1 cellular context compared by ENCODE assay signal in the genomic region with DNA sequence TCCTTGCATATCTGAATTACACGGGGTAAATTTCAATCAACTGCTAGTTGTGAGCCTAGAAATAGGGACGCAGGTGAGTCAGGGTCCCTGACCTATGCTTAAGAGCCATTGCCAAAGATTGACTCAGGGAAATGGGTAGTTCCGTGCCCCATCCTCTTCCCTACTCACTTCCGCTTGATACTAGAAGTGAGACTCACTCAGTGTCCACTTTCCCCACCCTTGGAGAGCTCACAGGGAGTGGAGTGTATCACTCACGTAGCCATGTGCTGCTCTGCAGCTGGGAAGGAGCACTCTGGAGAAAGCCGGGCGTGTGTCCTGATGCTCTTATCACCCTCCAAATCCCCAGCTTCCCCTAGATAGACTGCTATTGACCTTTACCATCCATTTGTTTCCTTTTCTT.
TF ChIP-seq lines count a peak whose summit lies in the region.

No MANE protein-coding gene starts in this region.

TF ChIP-seq in GM23338, 12 proteins besides CTCF, POLR2A, EP300 and RAD21:
- TF ChIP-seq, protein P1, sequence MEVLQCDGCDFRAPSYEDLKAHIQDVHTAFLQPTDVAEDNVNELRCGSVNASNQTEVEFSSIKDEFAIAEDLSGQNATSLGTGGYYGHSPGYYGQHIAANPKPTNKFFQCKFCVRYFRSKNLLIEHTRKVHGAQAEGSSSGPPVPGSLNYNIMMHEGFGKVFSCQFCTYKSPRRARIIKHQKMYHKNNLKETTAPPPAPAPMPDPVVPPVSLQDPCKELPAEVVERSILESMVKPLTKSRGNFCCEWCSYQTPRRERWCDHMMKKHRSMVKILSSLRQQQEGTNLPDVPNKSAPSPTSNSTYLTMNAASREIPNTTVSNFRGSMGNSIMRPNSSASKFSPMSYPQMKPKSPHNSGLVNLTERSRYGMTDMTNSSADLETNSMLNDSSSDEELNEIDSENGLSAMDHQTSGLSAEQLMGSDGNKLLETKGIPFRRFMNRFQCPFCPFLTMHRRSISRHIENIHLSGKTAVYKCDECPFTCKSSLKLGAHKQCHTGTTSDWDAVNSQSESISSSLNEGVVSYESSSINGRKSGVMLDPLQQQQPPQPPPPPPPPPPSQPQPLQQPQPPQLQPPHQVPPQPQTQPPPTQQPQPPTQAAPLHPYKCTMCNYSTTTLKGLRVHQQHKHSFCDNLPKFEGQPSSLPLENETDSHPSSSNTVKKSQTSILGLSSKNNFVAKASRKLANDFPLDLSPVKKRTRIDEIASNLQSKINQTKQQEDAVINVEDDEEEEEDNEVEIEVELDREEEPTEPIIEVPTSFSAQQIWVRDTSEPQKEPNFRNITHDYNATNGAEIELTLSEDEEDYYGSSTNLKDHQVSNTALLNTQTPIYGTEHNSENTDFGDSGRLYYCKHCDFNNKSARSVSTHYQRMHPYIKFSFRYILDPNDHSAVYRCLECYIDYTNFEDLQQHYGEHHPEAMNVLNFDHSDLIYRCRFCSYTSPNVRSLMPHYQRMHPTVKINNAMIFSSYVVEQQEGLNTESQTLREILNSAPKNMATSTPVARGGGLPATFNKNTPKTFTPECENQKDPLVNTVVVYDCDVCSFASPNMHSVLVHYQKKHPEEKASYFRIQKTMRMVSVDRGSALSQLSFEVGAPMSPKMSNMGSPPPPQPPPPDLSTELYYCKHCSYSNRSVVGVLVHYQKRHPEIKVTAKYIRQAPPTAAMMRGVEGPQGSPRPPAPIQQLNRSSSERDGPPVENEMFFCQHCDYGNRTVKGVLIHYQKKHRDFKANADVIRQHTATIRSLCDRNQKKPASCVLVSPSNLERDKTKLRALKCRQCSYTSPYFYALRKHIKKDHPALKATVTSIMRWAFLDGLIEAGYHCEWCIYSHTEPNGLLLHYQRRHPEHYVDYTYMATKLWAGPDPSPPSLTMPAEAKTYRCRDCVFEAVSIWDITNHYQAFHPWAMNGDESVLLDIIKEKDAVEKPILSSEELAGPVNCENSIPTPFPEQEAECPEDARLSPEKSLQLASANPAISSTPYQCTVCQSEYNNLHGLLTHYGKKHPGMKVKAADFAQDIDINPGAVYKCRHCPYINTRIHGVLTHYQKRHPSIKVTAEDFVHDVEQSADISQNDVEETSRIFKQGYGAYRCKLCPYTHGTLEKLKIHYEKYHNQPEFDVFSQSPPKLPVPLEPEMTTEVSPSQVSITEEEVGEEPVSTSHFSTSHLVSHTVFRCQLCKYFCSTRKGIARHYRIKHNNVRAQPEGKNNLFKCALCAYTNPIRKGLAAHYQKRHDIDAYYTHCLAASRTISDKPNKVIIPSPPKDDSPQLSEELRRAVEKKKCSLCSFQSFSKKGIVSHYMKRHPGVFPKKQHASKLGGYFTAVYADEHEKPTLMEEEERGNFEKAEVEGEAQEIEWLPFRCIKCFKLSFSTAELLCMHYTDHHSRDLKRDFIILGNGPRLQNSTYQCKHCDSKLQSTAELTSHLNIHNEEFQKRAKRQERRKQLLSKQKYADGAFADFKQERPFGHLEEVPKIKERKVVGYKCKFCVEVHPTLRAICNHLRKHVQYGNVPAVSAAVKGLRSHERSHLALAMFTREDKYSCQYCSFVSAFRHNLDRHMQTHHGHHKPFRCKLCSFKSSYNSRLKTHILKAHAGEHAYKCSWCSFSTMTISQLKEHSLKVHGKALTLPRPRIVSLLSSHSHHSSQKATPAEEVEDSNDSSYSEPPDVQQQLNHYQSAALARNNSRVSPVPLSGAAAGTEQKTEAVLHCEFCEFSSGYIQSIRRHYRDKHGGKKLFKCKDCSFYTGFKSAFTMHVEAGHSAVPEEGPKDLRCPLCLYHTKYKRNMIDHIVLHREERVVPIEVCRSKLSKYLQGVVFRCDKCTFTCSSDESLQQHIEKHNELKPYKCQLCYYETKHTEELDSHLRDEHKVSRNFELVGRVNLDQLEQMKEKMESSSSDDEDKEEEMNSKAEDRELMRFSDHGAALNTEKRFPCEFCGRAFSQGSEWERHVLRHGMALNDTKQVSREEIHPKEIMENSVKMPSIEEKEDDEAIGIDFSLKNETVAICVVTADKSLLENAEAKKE (CRISPR knock-in tag; IDR thresholded peaks at IDR 0.05): no peak
- TF ChIP-seq POLR2AphosphoS5 (IDR thresholded peaks at IDR 0.05; ENCODE audit: low read depth) (no peak), STAT1 (IDR thresholded peaks at IDR 0.05; ENCODE audit: unreplicated experiment) (no peak), EZH2 (IDR thresholded peaks at IDR 0.05; ENCODE audit: low read depth, unreplicated experiment) (no peak), JUNB (IDR thresholded peaks at IDR 0.05; ENCODE audit: unreplicated experiment) (no peak), CREB1 (CRISPR knock-in tag; IDR thresholded peaks at IDR 0.05; ENCODE audit: low read depth) (no peak), ZNF331 (CRISPR knock-in tag; IDR thresholded peaks at IDR 0.05; ENCODE audit: low read depth) (no peak), EZH2phosphoT487 (IDR thresholded peaks at IDR 0.05; ENCODE audit: unreplicated experiment) (no peak), ZNF114 (CRISPR knock-in tag; IDR thresholded peaks at IDR 0.05) (no peak), NANOG (IDR thresholded peaks at IDR 0.05; ENCODE audit: borderline replicate concordance) (no peak)
- TF ChIP-seq, protein P2, sequence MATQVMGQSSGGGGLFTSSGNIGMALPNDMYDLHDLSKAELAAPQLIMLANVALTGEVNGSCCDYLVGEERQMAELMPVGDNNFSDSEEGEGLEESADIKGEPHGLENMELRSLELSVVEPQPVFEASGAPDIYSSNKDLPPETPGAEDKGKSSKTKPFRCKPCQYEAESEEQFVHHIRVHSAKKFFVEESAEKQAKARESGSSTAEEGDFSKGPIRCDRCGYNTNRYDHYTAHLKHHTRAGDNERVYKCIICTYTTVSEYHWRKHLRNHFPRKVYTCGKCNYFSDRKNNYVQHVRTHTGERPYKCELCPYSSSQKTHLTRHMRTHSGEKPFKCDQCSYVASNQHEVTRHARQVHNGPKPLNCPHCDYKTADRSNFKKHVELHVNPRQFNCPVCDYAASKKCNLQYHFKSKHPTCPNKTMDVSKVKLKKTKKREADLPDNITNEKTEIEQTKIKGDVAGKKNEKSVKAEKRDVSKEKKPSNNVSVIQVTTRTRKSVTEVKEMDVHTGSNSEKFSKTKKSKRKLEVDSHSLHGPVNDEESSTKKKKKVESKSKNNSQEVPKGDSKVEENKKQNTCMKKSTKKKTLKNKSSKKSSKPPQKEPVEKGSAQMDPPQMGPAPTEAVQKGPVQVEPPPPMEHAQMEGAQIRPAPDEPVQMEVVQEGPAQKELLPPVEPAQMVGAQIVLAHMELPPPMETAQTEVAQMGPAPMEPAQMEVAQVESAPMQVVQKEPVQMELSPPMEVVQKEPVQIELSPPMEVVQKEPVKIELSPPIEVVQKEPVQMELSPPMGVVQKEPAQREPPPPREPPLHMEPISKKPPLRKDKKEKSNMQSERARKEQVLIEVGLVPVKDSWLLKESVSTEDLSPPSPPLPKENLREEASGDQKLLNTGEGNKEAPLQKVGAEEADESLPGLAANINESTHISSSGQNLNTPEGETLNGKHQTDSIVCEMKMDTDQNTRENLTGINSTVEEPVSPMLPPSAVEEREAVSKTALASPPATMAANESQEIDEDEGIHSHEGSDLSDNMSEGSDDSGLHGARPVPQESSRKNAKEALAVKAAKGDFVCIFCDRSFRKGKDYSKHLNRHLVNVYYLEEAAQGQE (IDR thresholded peaks at IDR 0.05; ENCODE audit: unreplicated experiment): no peak
- TF ChIP-seq, protein P3, sequence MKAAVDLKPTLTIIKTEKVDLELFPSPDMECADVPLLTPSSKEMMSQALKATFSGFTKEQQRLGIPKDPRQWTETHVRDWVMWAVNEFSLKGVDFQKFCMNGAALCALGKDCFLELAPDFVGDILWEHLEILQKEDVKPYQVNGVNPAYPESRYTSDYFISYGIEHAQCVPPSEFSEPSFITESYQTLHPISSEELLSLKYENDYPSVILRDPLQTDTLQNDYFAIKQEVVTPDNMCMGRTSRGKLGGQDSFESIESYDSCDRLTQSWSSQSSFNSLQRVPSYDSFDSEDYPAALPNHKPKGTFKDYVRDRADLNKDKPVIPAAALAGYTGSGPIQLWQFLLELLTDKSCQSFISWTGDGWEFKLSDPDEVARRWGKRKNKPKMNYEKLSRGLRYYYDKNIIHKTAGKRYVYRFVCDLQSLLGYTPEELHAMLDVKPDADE (IDR thresholded peaks at IDR 0.05): no peak
